In genomic region chr6:45187841-45188240, GRCh38 we compare ENCODE assay signal across 14 cellular contexts.
A peak's percentile ranks its signal among the peaks of the same experiment; 100 is the strongest.
DNase-seq lines count a peak whose midpoint lies in the region; TF ChIP-seq lines count a peak whose summit lies in the region.
"Had no signal": no experiment of that assay in that cellular context is flagged by ENCODE, and none has a peak within 500 bp of the region (broad histone marks: within the 10 kb centered on the region; RNA-seq: fewer than 3 reads in every experiment).

No MANE protein-coding gene starts in this region.

- no peak for TF ChIP-seq CTCF in AG10803 (conservative IDR thresholded peaks at IDR 0.05; ENCODE audit: low read length)
- no peak for TF ChIP-seq CTCF in prostate gland (IDR thresholded peaks at IDR 0.05)

- H3K36me3 ChIP-seq in SJSA1: no peaks in the 10 kb centered on the region
- H3K36me3 ChIP-seq in prostate gland: no peaks in the 10 kb centered on the region
- H3K36me3 ChIP-seq: esophagus squamous epithelium, thoracic aorta had no signal

- WGBS in prostate gland: 89% methylated on average over 2 of the region's 2 CpGs

- H3K27ac ChIP-seq in SJSA1 (peak overlapping the region; percentile 44), epithelial cell of prostate (peak overlapping the region; percentile 56), prostate gland (no peak overlapping the region)
- H3K27ac ChIP-seq: esophagus squamous epithelium, thoracic aorta had no signal

- no peaks in the 10 kb centered on the region for H3K27me3 ChIP-seq in SJSA1 (replicated peaks)
- no peaks in the 10 kb centered on the region for H3K27me3 ChIP-seq in prostate gland (replicated peaks; ENCODE audit: insufficient read depth)
- H3K27me3 ChIP-seq: esophagus squamous epithelium had no signal

- intact Hi-C loops in prostate gland (cut with DNase I): no loop called here

- no peak for TF ChIP-seq POLR2A in prostate gland (IDR thresholded peaks at IDR 0.05)

- H3K4me3 ChIP-seq in AG10803 (ENCODE audit: low read length) (no peak overlapping the region), SJSA1 (no peak overlapping the region), prostate gland (no peak overlapping the region)
- H3K4me3 ChIP-seq: esophagus squamous epithelium, mucosa of descending colon, thoracic aorta had no signal

- peak; percentile 15 for DNase-seq in AG10803 (ENCODE audit: low read depth)
- peak; percentile 58 for DNase-seq in H4 (ENCODE audit: low spot score)
- peak in 1 of 2 experiments; percentile 26 for DNase-seq in SJSA1 (ENCODE audit: low read depth in 1 of 2, low spot score in 2 of 2)
- peak; percentile 60 for DNase-seq in epithelial cell of prostate (ENCODE audit: low read depth, low spot score)
- no peak for DNase-seq in prostate gland (ENCODE audit: low spot score)
- DNase-seq in NCI-H1048 (lab: John Stamatoyannopoulos, UW): no peak
- no peak for DNase-seq in SKM-1 (lab: John Stamatoyannopoulos, UW; ENCODE audit: unreplicated experiment)
- no peak for DNase-seq in 8988T
- DNase-seq: caudate nucleus, esophagus squamous epithelium, immature natural killer cell, mucosa of descending colon, NCI-H187 had no signal

- H3K9me3 ChIP-seq in SJSA1 (replicated peaks) (no peaks in the 10 kb centered on the region), prostate gland (no peaks in the 10 kb centered on the region)
- H3K9me3 ChIP-seq: esophagus squamous epithelium, mucosa of descending colon, thoracic aorta had no signal

- H3K4me1 ChIP-seq in SJSA1 (replicated peaks): peaks cover 10% of the 10 kb centered on the region
- H3K4me1 ChIP-seq in prostate gland (replicated peaks): no peaks in the 10 kb centered on the region
- H3K4me1 ChIP-seq: esophagus squamous epithelium had no signal

Comparison
In these comparisons a context has a peak if more than half of its experiments do, and no peak if none do; other contexts are left out.
1. DNase-seq: peak in AG10803 (single experiment), H4 (single experiment) and epithelial cell of prostate (single experiment); none in prostate gland (single experiment), NCI-H1048 (single experiment), SKM-1 (single experiment) and 8988T (single experiment).
2. H3K27ac ChIP-seq: peak in SJSA1 (single experiment) and epithelial cell of prostate (single experiment); none in prostate gland (0 of 2).